Comparison of ENCODE assay signal across 1 cellular context in genomic region chr17:40559016-40559853, GRCh38.
TF ChIP-seq lines count a peak whose summit lies in the region.

No MANE protein-coding gene starts in this region.

TF ChIP-seq in SK-N-SH, 30 proteins besides CTCF, POLR2A, EP300 and RAD21 (continued from another document):
- TF ChIP-seq SMC3 (IDR thresholded peaks at IDR 0.05; ENCODE audit: low read depth, low read length) (no peak), MEF2A (IDR thresholded peaks at IDR 0.05; ENCODE audit: borderline replicate concordance, low read depth) (no peak), GATA2 (CRISPR knock-in tag; IDR thresholded peaks at IDR 0.05) (no peak), EZH2phosphoT487 (IDR thresholded peaks at IDR 0.05; ENCODE audit: borderline replicate concordance, low read depth) (no peak), MAX (IDR thresholded peaks at IDR 0.05; ENCODE audit: low read depth) (no peak), USF1 (IDR thresholded peaks at IDR 0.05; ENCODE audit: borderline replicate concordance, low read depth) (no peak), TCF12 (IDR thresholded peaks at IDR 0.05) (no peak), RFX5 (IDR thresholded peaks at IDR 0.05; ENCODE audit: low read length) (no peak), REST (IDR thresholded peaks at IDR 0.05; ENCODE audit: low read depth, low read length) (no peak), TEAD4 (IDR thresholded peaks at IDR 0.05; ENCODE audit: borderline replicate concordance, insufficient read depth) (no peak)
